In genomic region chr12:75482636-75483035, GRCh38 we compare ENCODE assay signal across 10 cellular contexts. TPM values are rescaled to one million over a fixed set of nuclear protein-coding genes. Genes with fewer than 3 reads are reported as not detected.
DNase-seq lines count a peak whose midpoint lies in the region; ATAC-seq and TF ChIP-seq lines count a peak whose summit lies in the region.
"Had no signal": no experiment of that assay in that cellular context is flagged by ENCODE, and none has a peak within 500 bp of the region (broad histone marks: within the 10 kb centered on the region; RNA-seq: fewer than 3 reads in every experiment).

No MANE protein-coding gene starts in this region.

- TF ChIP-seq CTCF in GM06990 (IDR thresholded peaks at IDR 0.05; ENCODE audit: insufficient read depth, low read length, poor library complexity, severe bottlenecking) (no peak), astrocyte of the spinal cord (IDR thresholded peaks at IDR 0.05; ENCODE audit: low read depth, low read length) (no peak), osteocyte (IDR thresholded peaks at IDR 0.05) (no peak), ovary (IDR thresholded peaks at IDR 0.05) (no peak), body of pancreas (IDR thresholded peaks at IDR 0.05) (no peak)

- no peaks in the 10 kb centered on the region for H3K36me3 Mint-ChIP-seq in osteocyte (ENCODE audit: unreplicated experiment)

- H3K9me3 ChIP-seq in ovary (no peaks in the 10 kb centered on the region), body of pancreas (no peaks in the 10 kb centered on the region)

- H3K9me3 Mint-ChIP-seq in osteocyte (ENCODE audit: unreplicated experiment), result no peaks in the 10 kb centered on the region

- H3K27me3 ChIP-seq in GM06990 (replicated peaks; ENCODE audit: control insufficient read depth, insufficient read depth, low read length) (no peaks in the 10 kb centered on the region), ovary (no peaks in the 10 kb centered on the region), body of pancreas (no peaks in the 10 kb centered on the region)
- H3K27me3 ChIP-seq: foreskin keratinocyte had no signal

- H3K4me1 Mint-ChIP-seq in osteocyte (ENCODE audit: unreplicated experiment), result peaks cover 56% of the 10 kb centered on the region

- ATAC-seq in HG02759 (IDR thresholded peaks at IDR 0.05; ENCODE audit: unreplicated experiment) (peak; percentile 14), body of pancreas (no peak), GM18867 (IDR thresholded peaks at IDR 0.05; ENCODE audit: unreplicated experiment) (no peak)
- ATAC-seq: foreskin keratinocyte had no signal

- no peak for TF ChIP-seq EP300 in ovary (IDR thresholded peaks at IDR 0.05)

- H3K27me3 Mint-ChIP-seq in osteocyte (ENCODE audit: unreplicated experiment), result no peaks in the 10 kb centered on the region

- H3K27ac ChIP-seq in ovary, result no peak overlapping the region
- no peak overlapping the region for H3K27ac ChIP-seq in body of pancreas
- H3K27ac ChIP-seq: foreskin keratinocyte had no signal

- H3K36me3 ChIP-seq in GM06990 (ENCODE audit: control insufficient read depth, insufficient read depth, low read length) (no peaks in the 10 kb centered on the region; the same call in 1 of the 2 replicates), ovary (no peaks in the 10 kb centered on the region), body of pancreas (replicated peaks in 1 of 2; ENCODE audit: insufficient read depth in 1 of 2, low read depth in 2 of 2) (no peaks in the 10 kb centered on the region)

- DNase-seq in GM06990 (ENCODE audit: extremely low read depth, insufficient read length), result no peak
- no peak for DNase-seq in astrocyte of the spinal cord (ENCODE audit: low read depth, low spot score)
- no peak for DNase-seq in osteocyte (ENCODE audit: extremely low spot score, unreplicated experiment)
- DNase-seq in NCI-H146 (lab: John Stamatoyannopoulos, UW), result no peak
- DNase-seq in ovary, result no peak
- DNase-seq in body of pancreas, result no peak
- DNase-seq: activated CD4-positive, alpha-beta T cell treated with anti-CD3 and anti-CD28 coated beads for 4 hours; foreskin keratinocyte had no signal

- intact Hi-C loops in ovary (cut with DNase I), result loop anchor here in 2 of 4 donors (10.0 kb wide), 1 partner anchor 148 kb away; the partner anchor contains the start of genes CAPS2 (in 2 of the 2) and GLIPR1L1 (in 2 of the 2)
- intact Hi-C loops in body of pancreas (cut with DNase I), result no loop called here

- peak overlapping the region; percentile 18 for H3K4me3 Mint-ChIP-seq in osteocyte (ENCODE audit: unreplicated experiment)

- WGBS in ovary, 3 donors, result 58 to 73% (median 59%) methylated on average over 4 of the region's 4 CpGs
- WGBS in body of pancreas, 2 donors, result 30 to 31% methylated on average over 4 of the region's 4 CpGs

- peak overlapping the region; percentile 69 for H3K4me3 ChIP-seq in GM06990 (replicated peaks; ENCODE audit: low read depth, low read length)
- H3K4me3 ChIP-seq in astrocyte of the spinal cord (ENCODE audit: low read depth, low read length), result peak overlapping the region; percentile 78
- H3K4me3 ChIP-seq in ovary, result no peak overlapping the region
- H3K4me3 ChIP-seq in body of pancreas, result no peak overlapping the region

- H3K4me1 ChIP-seq in ovary (ENCODE audit: insufficient read depth), result peaks cover 5% of the 10 kb centered on the region
- no peaks in the 10 kb centered on the region for H3K4me1 ChIP-seq in body of pancreas
- H3K4me1 ChIP-seq: foreskin keratinocyte had no signal

- peak overlapping the region; percentile 98 for H3K27ac Mint-ChIP-seq in osteocyte (ENCODE audit: unreplicated experiment)

- TF ChIP-seq POLR2A in ovary (IDR thresholded peaks at IDR 0.05) (no peak), body of pancreas (IDR thresholded peaks at IDR 0.05) (no peak)

- in situ Hi-C loops in astrocyte of the spinal cord (cut with HindIII; ENCODE audit: low sequenced_read_pairs), result no loop called here

RNA-seq across cellular contexts. Expression of gene GLIPR1, which starts 2.1 kb away (rescaled TPM):
- total RNA-seq in osteocyte (37.8 and 38.9 TPM in 2 replicates), ovary (10 to 100 TPM in 5 of 7 donors, 1 to 10 TPM in 2; 8.5 to 53.4 (median 27.9) TPM), body of pancreas (1 to 10 TPM; 5.4 to 6.3 TPM)
- 100 to 1,000 TPM in 1 of 2 donors, 10 to 100 TPM in 1; 10.5 to 122 TPM for polyA plus RNA-seq in ovary

RNA-seq across cellular contexts. Expression of gene KRR1, which starts 28.8 kb away (rescaled TPM):
- total RNA-seq in osteocyte (47.1 and 52.0 TPM in 2 replicates), ovary (10 to 100 TPM; 26.2 to 69.1 (median 48.7) TPM), body of pancreas (10 to 100 TPM in 1 of 2 donors, 1 to 10 TPM in 1; 9.3 to 33.9 TPM)
- 10 to 100 TPM; 12.1 to 29.0 TPM for polyA plus RNA-seq in ovary

Comparison
In these comparisons a context has a peak if more than half of its experiments do, and no peak if none do; other contexts are left out.
1. H3K4me3 ChIP-seq: peak in GM06990 (single experiment) and astrocyte of the spinal cord (single experiment); none in ovary (single experiment) and body of pancreas (0 of 2).